Comparison of ENCODE assay signal across 17 cellular contexts in genomic region chr13:97892717-97893116, GRCh38.
A peak's percentile ranks its signal among the peaks of the same experiment; 100 is the strongest.
DNase-seq lines count a peak whose midpoint lies in the region; ATAC-seq and TF ChIP-seq lines count a peak whose summit lies in the region.
"Had no signal": no experiment of that assay in that cellular context is flagged by ENCODE, and none has a peak within 500 bp of the region (broad histone marks: within the 10 kb centered on the region; RNA-seq: fewer than 3 reads in every experiment).

No MANE protein-coding gene starts in this region.

- TF ChIP-seq CTCF in choroid plexus epithelial cell (conservative IDR thresholded peaks at IDR 0.05; ENCODE audit: low read depth, low read length) (no peak), osteoblast (IDR thresholded peaks at IDR 0.05; ENCODE audit: extremely low read depth, low read depth, low read length) (no peak)

- no peak overlapping the region for H3K4me2 ChIP-seq in osteoblast (ENCODE audit: insufficient read depth, low read length)
- H3K4me2 ChIP-seq: BLaER1 had no signal

- H3K4me1 ChIP-seq in osteoblast (ENCODE audit: insufficient read depth, low read length) = peaks cover 9% of the 10 kb centered on the region
- H3K4me1 ChIP-seq: BLaER1, thyroid gland had no signal

- H3K4me3 ChIP-seq in choroid plexus epithelial cell (ENCODE audit: low read depth, low read length) = no peak overlapping the region
- H3K4me3 ChIP-seq in osteoblast (ENCODE audit: insufficient read depth, low read length) = no peak overlapping the region
- H3K4me3 ChIP-seq in H7 (ENCODE audit: insufficient read depth, low read depth, low read length) = no peak overlapping the region
- H3K4me3 ChIP-seq: BLaER1, MG63, thyroid gland had no signal

- H3K79me2 ChIP-seq in osteoblast (ENCODE audit: insufficient read depth, low read length) = no peaks in the 10 kb centered on the region

- peak; percentile 69 for DNase-seq in GM04504 (ENCODE audit: low read depth)
- peak; percentile 10 for DNase-seq in RPMI7951 (ENCODE audit: low read depth)
- peak; percentile 38 for DNase-seq in choroid plexus epithelial cell (ENCODE audit: low read depth)
- no peak for DNase-seq in osteoblast (ENCODE audit: insufficient read length, low spot score, missing footprints)
- DNase-seq in posterior cingulate gyrus = no peak
- DNase-seq in H7 = no peak
- no peak for DNase-seq in iPS-NIHi7 (ENCODE audit: extremely low spot score)
- DNase-seq: activated CD4-positive, alpha-beta T cell treated with anti-CD3 and anti-CD28 coated beads for 36 hours; activated effector memory CD4-positive, alpha-beta T cell treated with anti-CD3 and anti-CD28 coated beads, Interleukin-2, amount 50 U/mL, for 16 hours; amygdala; NCI-H1694 treated with DMSO at 0.1 percent for 48 hours; SHP77 treated with DMSO at 0.1 percent for 48 hours; thyroid gland had no signal

- H3K9me3 ChIP-seq in osteoblast (ENCODE audit: low read depth, low read length) = no peaks in the 10 kb centered on the region
- H3K9me3 ChIP-seq: thyroid gland had no signal

- H3K36me3 ChIP-seq in osteoblast (ENCODE audit: insufficient read depth, low read length) (no peaks in the 10 kb centered on the region), H7 (replicated peaks; ENCODE audit: control insufficient read depth, insufficient read depth, low read length) (no peaks in the 10 kb centered on the region)
- H3K36me3 ChIP-seq: BLaER1, MG63, thyroid gland had no signal

- no peak for ATAC-seq in HG03108 (IDR thresholded peaks at IDR 0.05; ENCODE audit: unreplicated experiment)
- ATAC-seq: activated CD4-positive, alpha-beta T cell treated with anti-CD3 and anti-CD28 coated beads for 36 hours; natural killer cell treated with Interleukin-12 subunit alpha and Interleukin-12 subunit beta and Interleukin-15 and Interleukin-18, amount 100 ng/mL, for 72 hours had no signal

- no peaks in the 10 kb centered on the region for H3K27me3 ChIP-seq in osteoblast (ENCODE audit: insufficient read depth, low read length)
- H3K27me3 ChIP-seq in H7 (ENCODE audit: control insufficient read depth, insufficient read depth, low read length) = no peaks in the 10 kb centered on the region
- H3K27me3 ChIP-seq: BLaER1, MG63, thyroid gland had no signal

- intact Hi-C loops in posterior cingulate gyrus (cut with DNase I) = no loop called here

- H4K20me1 ChIP-seq in osteoblast (ENCODE audit: insufficient read depth, low read length) = no peaks in the 10 kb centered on the region
- H4K20me1 ChIP-seq: BLaER1 had no signal

- H3K27ac ChIP-seq in osteoblast (ENCODE audit: low read depth, low read length) = peak overlapping the region; percentile 56
- H3K27ac ChIP-seq: BLaER1, thyroid gland had no signal

- H2AFZ ChIP-seq in osteoblast (ENCODE audit: low read length) = peak overlapping the region; percentile 40

Comparison
In these comparisons a context has a peak if more than half of its experiments do, and no peak if none do; other contexts are left out.
1. DNase-seq: peak in GM04504 (single experiment), RPMI7951 (single experiment) and choroid plexus epithelial cell (single experiment); none in osteoblast (single experiment), posterior cingulate gyrus (0 of 10), H7 (single experiment) and iPS-NIHi7 (single experiment).